1 cellular context compared by ENCODE assay signal in the genomic region with DNA sequence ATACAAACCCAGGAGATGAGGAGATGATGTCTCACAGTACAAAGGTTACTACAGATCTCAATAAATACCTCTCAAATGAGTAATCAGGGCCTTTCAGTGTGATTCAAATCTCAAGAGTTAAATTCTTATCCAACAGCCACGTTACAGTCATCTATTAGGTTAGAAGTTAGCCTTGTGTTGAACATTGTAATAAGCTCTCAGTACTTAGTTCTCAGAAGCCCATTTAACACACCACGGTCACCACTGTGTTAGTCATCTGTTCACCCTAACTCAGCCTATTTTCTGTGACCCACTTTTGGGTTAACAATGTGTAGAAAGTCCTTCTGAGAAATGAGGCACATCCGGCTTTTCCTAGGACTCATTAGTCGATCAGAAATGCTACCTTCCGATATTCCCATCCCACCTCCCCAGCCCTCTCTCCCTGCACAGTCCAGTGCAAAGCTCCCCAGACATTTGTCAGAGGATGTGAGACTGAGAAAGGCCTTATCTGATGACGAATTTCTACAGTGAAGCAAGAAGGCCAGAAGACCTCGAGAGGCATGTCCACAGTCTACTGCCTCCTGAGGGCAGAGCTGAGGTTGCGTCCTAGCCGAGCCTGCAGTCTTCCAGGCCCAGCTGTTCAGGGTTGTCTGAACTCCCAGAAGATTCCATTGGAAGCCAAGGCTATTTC.
TF ChIP-seq lines count a peak whose summit lies in the region.

No MANE protein-coding gene starts in this region.

TF ChIP-seq in GM12878, 131 proteins besides CTCF, POLR2A, EP300 and RAD21 (continued from another document and continues in another):
- TF ChIP-seq KAT2A (conservative IDR thresholded peaks at IDR 0.05; ENCODE audit: control insufficient read depth, low read depth, low read length) = no peak
- TF ChIP-seq MYB (IDR thresholded peaks at IDR 0.05; ENCODE audit: borderline replicate concordance, low read depth, low read length) = no peak
- peak; percentile 44; the same call in 1 of the 2 replicates for TF ChIP-seq RUNX3 (IDR thresholded peaks at IDR 0.05; ENCODE audit: low read length)
- TF ChIP-seq BACH1 (IDR thresholded peaks at IDR 0.05; ENCODE audit: borderline replicate concordance) = no peak
- TF ChIP-seq FOXM1 (IDR thresholded peaks at IDR 0.05; ENCODE audit: low read depth, low read length) = no peak
- TF ChIP-seq, protein P1, sequence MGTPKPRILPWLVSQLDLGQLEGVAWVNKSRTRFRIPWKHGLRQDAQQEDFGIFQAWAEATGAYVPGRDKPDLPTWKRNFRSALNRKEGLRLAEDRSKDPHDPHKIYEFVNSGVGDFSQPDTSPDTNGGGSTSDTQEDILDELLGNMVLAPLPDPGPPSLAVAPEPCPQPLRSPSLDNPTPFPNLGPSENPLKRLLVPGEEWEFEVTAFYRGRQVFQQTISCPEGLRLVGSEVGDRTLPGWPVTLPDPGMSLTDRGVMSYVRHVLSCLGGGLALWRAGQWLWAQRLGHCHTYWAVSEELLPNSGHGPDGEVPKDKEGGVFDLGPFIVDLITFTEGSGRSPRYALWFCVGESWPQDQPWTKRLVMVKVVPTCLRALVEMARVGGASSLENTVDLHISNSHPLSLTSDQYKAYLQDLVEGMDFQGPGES (IDR thresholded peaks at IDR 0.05) = no peak
- TF ChIP-seq, protein P2, sequence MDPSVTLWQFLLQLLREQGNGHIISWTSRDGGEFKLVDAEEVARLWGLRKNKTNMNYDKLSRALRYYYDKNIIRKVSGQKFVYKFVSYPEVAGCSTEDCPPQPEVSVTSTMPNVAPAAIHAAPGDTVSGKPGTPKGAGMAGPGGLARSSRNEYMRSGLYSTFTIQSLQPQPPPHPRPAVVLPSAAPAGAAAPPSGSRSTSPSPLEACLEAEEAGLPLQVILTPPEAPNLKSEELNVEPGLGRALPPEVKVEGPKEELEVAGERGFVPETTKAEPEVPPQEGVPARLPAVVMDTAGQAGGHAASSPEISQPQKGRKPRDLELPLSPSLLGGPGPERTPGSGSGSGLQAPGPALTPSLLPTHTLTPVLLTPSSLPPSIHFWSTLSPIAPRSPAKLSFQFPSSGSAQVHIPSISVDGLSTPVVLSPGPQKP (IDR thresholded peaks at IDR 0.05; ENCODE audit: low read depth, low read length) = no peak
- TF ChIP-seq MYC (IDR thresholded peaks at IDR 0.05; ENCODE audit: insufficient read depth, insufficient read length, insufficient replicate concordance, low read length, severe bottlenecking) = no peak
- no peak for TF ChIP-seq NR2C1 (IDR thresholded peaks at IDR 0.05)
- TF ChIP-seq MXI1 (IDR thresholded peaks at IDR 0.05; ENCODE audit: low read depth, low read length) = no peak
- TF ChIP-seq MLLT1 (IDR thresholded peaks at IDR 0.05) = no peak
- TF ChIP-seq RFX5 (IDR thresholded peaks at IDR 0.05; ENCODE audit: low read depth, low read length) = no peak
- TF ChIP-seq SP1 (IDR thresholded peaks at IDR 0.05; ENCODE audit: low read depth, low read length) = no peak
- no peak for TF ChIP-seq SMAD1 (IDR thresholded peaks at IDR 0.05; ENCODE audit: low read depth, partially characterized antibody)
- no peak for TF ChIP-seq PAX8 (IDR thresholded peaks at IDR 0.05)
- TF ChIP-seq RCOR1 (conservative IDR thresholded peaks at IDR 0.05; ENCODE audit: low read depth, low read length) = no peak
- no peak for TF ChIP-seq POLR2AphosphoS5 (IDR thresholded peaks at IDR 0.05; ENCODE audit: low read length)
- TF ChIP-seq BCL3 (IDR thresholded peaks at IDR 0.05; ENCODE audit: borderline replicate concordance, insufficient read depth, low read depth, low read length, poor library complexity, severe bottlenecking) = no peak
- TF ChIP-seq, protein P3, sequence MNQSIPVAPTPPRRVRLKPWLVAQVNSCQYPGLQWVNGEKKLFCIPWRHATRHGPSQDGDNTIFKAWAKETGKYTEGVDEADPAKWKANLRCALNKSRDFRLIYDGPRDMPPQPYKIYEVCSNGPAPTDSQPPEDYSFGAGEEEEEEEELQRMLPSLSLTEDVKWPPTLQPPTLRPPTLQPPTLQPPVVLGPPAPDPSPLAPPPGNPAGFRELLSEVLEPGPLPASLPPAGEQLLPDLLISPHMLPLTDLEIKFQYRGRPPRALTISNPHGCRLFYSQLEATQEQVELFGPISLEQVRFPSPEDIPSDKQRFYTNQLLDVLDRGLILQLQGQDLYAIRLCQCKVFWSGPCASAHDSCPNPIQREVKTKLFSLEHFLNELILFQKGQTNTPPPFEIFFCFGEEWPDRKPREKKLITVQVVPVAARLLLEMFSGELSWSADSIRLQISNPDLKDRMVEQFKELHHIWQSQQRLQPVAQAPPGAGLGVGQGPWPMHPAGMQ (IDR thresholded peaks at IDR 0.05; ENCODE audit: borderline replicate concordance) = no peak
- TF ChIP-seq, protein P4, sequence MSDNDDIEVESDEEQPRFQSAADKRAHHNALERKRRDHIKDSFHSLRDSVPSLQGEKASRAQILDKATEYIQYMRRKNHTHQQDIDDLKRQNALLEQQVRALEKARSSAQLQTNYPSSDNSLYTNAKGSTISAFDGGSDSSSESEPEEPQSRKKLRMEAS (IDR thresholded peaks at IDR 0.05; ENCODE audit: low read depth, low read length) = no peak
- TF ChIP-seq ZNF24 (IDR thresholded peaks at IDR 0.05) = no peak
- TF ChIP-seq FOS (IDR thresholded peaks at IDR 0.05; ENCODE audit: borderline replicate concordance, extremely low read depth, insufficient read length) = no peak
- TF ChIP-seq ZNF687 (IDR thresholded peaks at IDR 0.05) = no peak
- TF ChIP-seq TCF3 (IDR thresholded peaks at IDR 0.05; ENCODE audit: borderline replicate concordance, insufficient read depth, low read depth, low read length) = no peak
- TF ChIP-seq HCFC1 (IDR thresholded peaks at IDR 0.05; ENCODE audit: low read length) = peak; percentile 35; the same call in 1 of the 2 replicates
- TF ChIP-seq YY1 (IDR thresholded peaks at IDR 0.05; ENCODE audit: low read depth, low read length) = no peak; the same call in 1 of the 2 replicates
- no peak for TF ChIP-seq ZNF217 (IDR thresholded peaks at IDR 0.05)
- TF ChIP-seq MTA2 (IDR thresholded peaks at IDR 0.05; ENCODE audit: low read depth) = peak; percentile 65
- no peak for TF ChIP-seq POU2F2 (IDR thresholded peaks at IDR 0.05; ENCODE audit: borderline replicate concordance, low read depth, low read length)
- TF ChIP-seq BCLAF1 (IDR thresholded peaks at IDR 0.05) = no peak
- no peak for TF ChIP-seq PAX5 (IDR thresholded peaks at IDR 0.05; ENCODE audit: borderline replicate concordance, low read depth, low read length)
- 0 out of 4 replicates have a peak, but pooled peaks of 1 of the 2 experiments have one; percentile 43 for TF ChIP-seq SRF (IDR thresholded peaks at IDR 0.05; ENCODE audit: low read depth in 2 of 2, low read length in 2 of 2)
- peak in 1 of 2 experiments; percentile 61 for TF ChIP-seq IKZF2 (IDR thresholded peaks at IDR 0.05)
- TF ChIP-seq TCF7 (IDR thresholded peaks at IDR 0.05; ENCODE audit: borderline replicate concordance) = no peak
- no peak for TF ChIP-seq ZZZ3 (IDR thresholded peaks at IDR 0.05; ENCODE audit: control insufficient read depth, insufficient read length, low read depth)
- TF ChIP-seq, protein P5, sequence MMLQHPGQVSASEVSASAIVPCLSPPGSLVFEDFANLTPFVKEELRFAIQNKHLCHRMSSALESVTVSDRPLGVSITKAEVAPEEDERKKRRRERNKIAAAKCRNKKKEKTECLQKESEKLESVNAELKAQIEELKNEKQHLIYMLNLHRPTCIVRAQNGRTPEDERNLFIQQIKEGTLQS (IDR thresholded peaks at IDR 0.05; ENCODE audit: borderline replicate concordance, extremely low read depth, low read depth, low read length) = no peak
- TF ChIP-seq HDAC2 (IDR thresholded peaks at IDR 0.05) = no peak
- TF ChIP-seq JUNB (IDR thresholded peaks at IDR 0.05) = peak; percentile 93
- TF ChIP-seq SUZ12 (IDR thresholded peaks at IDR 0.05; ENCODE audit: unreplicated experiment) = no peak
- TF ChIP-seq ZBED1 (IDR thresholded peaks at IDR 0.05; ENCODE audit: borderline replicate concordance) = 0 out of 2 replicates have a peak, but pooled peaks have one; percentile 29
- no peak for TF ChIP-seq BRCA1 (IDR thresholded peaks at IDR 0.05; ENCODE audit: low read depth, low read length)
- TF ChIP-seq ZBTB33 (IDR thresholded peaks at IDR 0.05) = no peak
- TF ChIP-seq ESRRA (IDR thresholded peaks at IDR 0.05; ENCODE audit: low read length) = no peak
- no peak for TF ChIP-seq ZNF207 (IDR thresholded peaks at IDR 0.05; ENCODE audit: borderline replicate concordance)
- no peak for TF ChIP-seq CHD2 (IDR thresholded peaks at IDR 0.05; ENCODE audit: borderline replicate concordance, low read depth, low read length)
